ENCODE assay signal across 11 cellular contexts in the genomic region with DNA sequence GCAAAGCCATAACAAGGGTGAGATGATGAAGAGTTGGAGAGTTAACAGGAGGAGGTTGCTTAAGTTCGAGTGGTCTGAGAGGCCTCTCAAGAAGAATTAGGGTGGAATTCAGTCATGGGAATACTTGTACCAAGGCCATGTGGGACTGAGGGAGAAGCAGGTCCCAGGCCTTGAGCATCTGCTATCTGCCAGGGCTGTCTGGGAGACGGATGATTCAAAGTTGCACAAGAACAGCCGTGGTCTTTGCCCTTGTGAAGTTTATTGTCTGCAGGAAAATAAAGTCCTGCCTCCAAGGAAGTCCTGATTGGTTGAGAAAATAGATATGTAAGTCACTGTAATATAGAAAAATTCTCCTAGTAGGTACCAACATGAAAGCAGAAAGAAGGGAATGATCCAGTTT.
A peak's percentile ranks its signal among the peaks of the same experiment; 100 is the strongest.
DNase-seq lines count a peak whose midpoint lies in the region; ATAC-seq, FAIRE-seq and TF ChIP-seq lines count a peak whose summit lies in the region.
"Had no signal": no experiment of that assay in that cellular context is flagged by ENCODE, and none has a peak within 500 bp of the region (broad histone marks: within the 10 kb centered on the region; RNA-seq: fewer than 3 reads in every experiment).

No MANE protein-coding gene starts in this region.

- H3K9me3 Mint-ChIP-seq in WTC11: no peaks in the 10 kb centered on the region
- H3K9me3 Mint-ChIP-seq: naive thymus-derived CD8-positive, alpha-beta T cell had no signal

- H3K36me3 ChIP-seq in HUES48 (ENCODE audit: control insufficient read depth, insufficient read depth, low read length): no peaks in the 10 kb centered on the region

- CTCF ChIA-PET in WTC11 (lab: Charles Lee): no interaction called here

- no peaks in the 10 kb centered on the region for H3K27me3 ChIP-seq in HUES48 (ENCODE audit: control insufficient read depth, insufficient read depth, low read length)

- H3K4me3 ChIP-seq in HUES48 (ENCODE audit: low read depth, low read length): no peak overlapping the region
- H3K4me3 ChIP-seq in skeletal muscle cell (ENCODE audit: low read depth, low read length): no peak overlapping the region

- peak overlapping the region; percentile 64 for H3K27ac ChIP-seq in HUES48 (ENCODE audit: low read depth, low read length)

- peak overlapping the region; percentile 8; the same call in 1 of the 2 replicates for H3K9ac ChIP-seq in HUES48 (ENCODE audit: low read depth, low read length)

- H3K27me3 Mint-ChIP-seq in WTC11 (ENCODE audit: low read depth): peaks cover 8% of the 10 kb centered on the region; the same call in 1 of the 2 replicates

- peaks cover 72% of the 10 kb centered on the region for H3K4me1 Mint-ChIP-seq in WTC11
- H3K4me1 Mint-ChIP-seq: naive thymus-derived CD8-positive, alpha-beta T cell had no signal

- intact Hi-C loops in Right ventricle myocardium superior (cut with DNase I): no loop called here

- POLR2A ChIA-PET in WTC11 (lab: Charles Lee): no interaction called here

- no peaks in the 10 kb centered on the region for H3K36me3 Mint-ChIP-seq in WTC11
- H3K36me3 Mint-ChIP-seq: naive thymus-derived CD8-positive, alpha-beta T cell had no signal

- H3K27ac Mint-ChIP-seq in WTC11: no peak overlapping the region; the same call in 1 of the 2 replicates
- H3K27ac Mint-ChIP-seq: naive thymus-derived CD8-positive, alpha-beta T cell had no signal

- ATAC-seq in WTC11 (no peak), Right ventricle myocardium superior (ENCODE audit: poor library complexity) (peak; percentile 21), GM18511 (IDR thresholded peaks at IDR 0.05; ENCODE audit: unreplicated experiment) (no peak)
- ATAC-seq: naive thymus-derived CD8-positive, alpha-beta T cell had no signal

- H3K4me1 ChIP-seq in HUES48 (ENCODE audit: control insufficient read depth, insufficient read depth, low read length): peaks cover 59% of the 10 kb centered on the region

- H3K9me3 ChIP-seq in HUES48 (ENCODE audit: control insufficient read depth, insufficient read depth, low read length): no peaks in the 10 kb centered on the region

- peak overlapping the region; percentile 1; the same call in 1 of the 2 replicates for H3K4me3 Mint-ChIP-seq in WTC11
- H3K4me3 Mint-ChIP-seq: naive thymus-derived CD8-positive, alpha-beta T cell had no signal

- DNase-seq in WTC11 (ENCODE audit: low spot score) (no peak), Right ventricle myocardium superior (no peak), skeletal muscle cell (ENCODE audit: low read depth) (peak; percentile 90), germinal center (ENCODE audit: low spot score) (no peak), NCI-H510A treated with DMSO at 0.1 percent for 48 hours (lab: John Stamatoyannopoulos, UW) (no peak), RCC 7860 (ENCODE audit: low spot score) (no peak)
- DNase-seq: hippocampal formation; naive thymus-derived CD8-positive, alpha-beta T cell; NCI-H1417 had no signal

- no peak for FAIRE-seq in RCC 7860 (lab: Jason Lieb, UNC)

- TF ChIP-seq CTCF in WTC11 (IDR thresholded peaks at IDR 0.05): no peak

TF ChIP-seq in WTC11, 78 proteins besides CTCF, POLR2A, EP300 and RAD21:
- TF ChIP-seq GABPB1 (CRISPR knock-in tag; IDR thresholded peaks at IDR 0.05) (0 out of 2 replicates have a peak, but pooled peaks have one; percentile 25), SOX15 (CRISPR knock-in tag; IDR thresholded peaks at IDR 0.05) (no peak), EMX1 (CRISPR knock-in tag; IDR thresholded peaks at IDR 0.05) (no peak), SMAD3 (CRISPR knock-in tag; IDR thresholded peaks at IDR 0.05; ENCODE audit: borderline replicate concordance) (no peak)
